ENCODE assay signal across 11 cellular contexts in genomic region chr17:45731459-45731858, GRCh38. TPM values are rescaled to one million over a fixed set of nuclear protein-coding genes. Genes with fewer than 3 reads are reported as not detected.
"Had no signal": no experiment of that assay in that cellular context is flagged by ENCODE, and none has a peak within 500 bp of the region (broad histone marks: within the 10 kb centered on the region; RNA-seq: fewer than 3 reads in every experiment).

No MANE protein-coding gene starts in this region.

- H3K4me1 Mint-ChIP-seq: IgD-negative memory B cell had no signal

- H3K9ac ChIP-seq: GM23248, KMS-11 had no signal

- H2AFZ ChIP-seq: GM23248 had no signal

- H3K27ac ChIP-seq: GM23248, HL-60, KMS-11 had no signal

- H3K4me3 Mint-ChIP-seq: HFFc6 had no signal

- H3K4me2 ChIP-seq: KMS-11 had no signal

- H3K9me3 ChIP-seq: HAP-1 had no signal

- H3K9me3 Mint-ChIP-seq: HFFc6 had no signal

- H3K4me3 ChIP-seq: GM23248, HAP-1 had no signal

- H3K36me3 ChIP-seq: HAP-1 had no signal

- ATAC-seq: HepG2 had no signal

- DNase-seq: GM23248, GOT3, H7, HFFc6, KBM-7 had no signal

- H3K27ac Mint-ChIP-seq: HFFc6, IgD-negative memory B cell had no signal

- H3K4me1 ChIP-seq: HAP-1 had no signal

RNA-seq across cellular contexts. Expression of gene CRHR1, which starts 52.7 kb away (rescaled TPM):
- total RNA-seq: GM23248, HepG2, HFFc6, HT1080 had no signal
- polyA plus RNA-seq: GM23248, HepG2, IgD-negative memory B cell had no signal
